Comparison of ENCODE assay signal across 8 cellular contexts in genomic region chr2:5748391-5748790, GRCh38. TPM values are rescaled to one million over a fixed set of nuclear protein-coding genes. Genes with fewer than 3 reads are reported as not detected.
"Had no signal": no experiment of that assay in that cellular context is flagged by ENCODE, and none has a peak within 500 bp of the region (broad histone marks: within the 10 kb centered on the region; RNA-seq: fewer than 3 reads in every experiment).

No MANE protein-coding gene starts in this region.

- H3K4me3 ChIP-seq: K562 had no signal

- H3K27ac ChIP-seq: HL-60 had no signal

- DNase-seq: KBM-7, KG1 had no signal

- ATAC-seq: HepG2, K562 had no signal

RNA-seq across cellular contexts. Expression of gene SOX11, which starts 56.2 kb away (rescaled TPM):
- total RNA-seq: HepG2, HT-29, HT1080 had no signal
- polyA plus RNA-seq: HepG2, IgD-negative memory B cell, K562 had no signal
